In genomic region chr19:18687740-18688465, GRCh38 we compare ENCODE assay signal across 14 cellular contexts.
"Had no signal": no experiment of that assay in that cellular context is flagged by ENCODE, and none has a peak within 500 bp of the region (broad histone marks: within the 10 kb centered on the region; RNA-seq: fewer than 3 reads in every experiment).

No MANE protein-coding gene starts in this region.

- H3K27me3 ChIP-seq: dorsolateral prefrontal cortex, foreskin keratinocyte, hepatocyte, suprapubic skin, thyroid gland had no signal

- H3K27me3 Mint-ChIP-seq: naive thymus-derived CD8-positive, alpha-beta T cell; type B pancreatic cell had no signal

- DNase-seq: cortex of kidney; dorsolateral prefrontal cortex; effector CD8-positive, alpha-beta T cell; foreskin keratinocyte; head of caudate nucleus; naive thymus-derived CD8-positive, alpha-beta T cell; stimulated activated CD4-positive, alpha-beta T cell treated with anti-CD3 and anti-CD28 coated beads, Interleukin-2, amount 100 ng/mL, for 48 hours; stimulated activated naive CD8-positive, alpha-beta T cell treated with anti-CD3 and anti-CD28 coated beads, Interleukin-15, Interleukin-2, amounts not matched to agents 100 U/mL and 50 U/mL, for 24 hours; thyroid gland had no signal

- H3K4me3 Mint-ChIP-seq: type B pancreatic cell had no signal

- H3K4me1 ChIP-seq: foreskin keratinocyte had no signal

- FAIRE-seq: urothelium cell line had no signal

- H3K9me3 ChIP-seq: suprapubic skin, thyroid gland had no signal

- ATAC-seq: foreskin keratinocyte; naive thymus-derived CD8-positive, alpha-beta T cell; stimulated activated naive CD8-positive, alpha-beta T cell treated with anti-CD3 and anti-CD28 coated beads, Interleukin-15, Interleukin-2, amounts not matched to agents 100 U/mL and 50 U/mL, for 24 hours had no signal

- H3K36me3 Mint-ChIP-seq: type B pancreatic cell had no signal

- H3K4me3 ChIP-seq: dorsolateral prefrontal cortex, hepatocyte, smooth muscle cell, suprapubic skin, thyroid gland had no signal

- H3K36me3 ChIP-seq: suprapubic skin, thyroid gland had no signal

- H2AFZ ChIP-seq: hepatocyte had no signal

- H3K4me2 ChIP-seq: hepatocyte, smooth muscle cell had no signal

- H3K27ac ChIP-seq: dorsolateral prefrontal cortex, foreskin keratinocyte, hepatocyte, suprapubic skin, thyroid gland had no signal

- H3K9me3 Mint-ChIP-seq: naive thymus-derived CD8-positive, alpha-beta T cell; type B pancreatic cell had no signal

- H3K27ac Mint-ChIP-seq: type B pancreatic cell had no signal
